ENCODE assay signal across 6 cellular contexts in the genomic region with DNA sequence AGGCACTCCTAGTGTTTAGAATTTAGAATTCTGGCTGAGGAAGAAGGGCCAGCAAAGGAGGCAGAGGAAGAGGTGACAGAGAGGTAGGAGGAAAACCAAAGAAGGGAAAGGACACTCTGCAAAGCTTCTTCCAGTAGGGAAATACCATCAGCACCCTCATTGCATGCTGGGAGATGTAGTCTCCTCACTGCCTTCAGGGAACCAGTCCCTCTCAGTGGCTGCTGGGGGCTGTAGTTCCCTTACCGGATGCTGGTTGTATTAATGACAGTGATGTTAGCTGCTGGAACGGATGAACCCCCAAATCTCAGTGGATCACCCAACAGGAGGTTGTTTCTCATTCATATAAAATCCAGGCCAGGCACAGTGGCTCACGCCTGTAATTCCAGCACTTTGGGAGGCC. TPM values are rescaled to one million over a fixed set of nuclear protein-coding genes. Genes with fewer than 3 reads are reported as not detected.
DNase-seq lines count a peak whose midpoint lies in the region; ATAC-seq, FAIRE-seq and TF ChIP-seq lines count a peak whose summit lies in the region.

No MANE protein-coding gene starts in this region.

- no peak for TF ChIP-seq POLR2A in GM12891 (IDR thresholded peaks at IDR 0.05; ENCODE audit: low read depth, low read length)

- ATAC-seq in GM18861 (IDR thresholded peaks at IDR 0.05; ENCODE audit: unreplicated experiment) (no peak), HG02840 (IDR thresholded peaks at IDR 0.05; ENCODE audit: low FRiP score, unreplicated experiment) (no peak)

- DNase-seq in GM12891 (ENCODE audit: insufficient read length, low spot score), result peak; percentile 74
- peak; percentile 79 for DNase-seq in HTR-8/SVneo (ENCODE audit: insufficient read length, low spot score)
- DNase-seq in activated CD4-positive, alpha-beta T cell treated with anti-CD3 and anti-CD28 coated beads, Interleukin-2, amount 50 U/mL, for 1 hour, result peak; percentile 26
- DNase-seq in kidney glomerular epithelial cell (lab: John Stamatoyannopoulos, UW), result peak; percentile 27

- FAIRE-seq in GM12891 (lab: Jason Lieb, UNC) (peak; percentile 90), HTR-8/SVneo (lab: Jason Lieb, UNC) (peak; percentile 49)

TF ChIP-seq in GM12891, 5 proteins besides CTCF, POLR2A, EP300 and RAD21:
- no peak for TF ChIP-seq POLR2AphosphoS5 (IDR thresholded peaks at IDR 0.05; ENCODE audit: low read depth, low read length)
- 0 out of 2 replicates have a peak, but pooled peaks have one; percentile 32 for TF ChIP-seq POU2F2 (IDR thresholded peaks at IDR 0.05; ENCODE audit: low read depth, low read length)

RNA-seq across cellular contexts. Expression of a gene that starts 10.1 kb away (rescaled TPM):
- 0.40 TPM for polyA plus RNA-seq in GM12891 (2012; ENCODE audit: low read depth, missing spikeins)

RNA-seq across cellular contexts. Expression of a gene that starts 12.3 kb away (rescaled TPM):
- 42.8 TPM for polyA plus RNA-seq in GM12891 (2012; ENCODE audit: low read depth, missing spikeins)

RNA-seq across cellular contexts. Expression of a gene that starts 39.4 kb away (rescaled TPM):
- 0.18 TPM for polyA plus RNA-seq in GM12891 (2012; ENCODE audit: low read depth, missing spikeins)

RNA-seq across cellular contexts. Expression of a gene that starts 39.9 kb away (rescaled TPM):
- polyA plus RNA-seq in GM12891 (2012; ENCODE audit: low read depth, missing spikeins), result 11.0 TPM

RNA-seq across cellular contexts. Expression of a gene that starts 42.2 kb away (rescaled TPM):
- 20.6 TPM for polyA plus RNA-seq in GM12891 (2012; ENCODE audit: low read depth, missing spikeins)

Comparison
In these comparisons a context has a peak if more than half of its experiments do, and no peak if none do; other contexts are left out.
1. DNase-seq: peak in every context shown above with its lines; median percentile 79 in HTR-8/SVneo; 74 in GM12891; 27 in kidney glomerular epithelial cell; 26 in activated CD4-positive, alpha-beta T cell treated with anti-CD3 and anti-CD28 coated beads, Interleukin-2, amount 50 U/mL, for 1 hour.